11 cellular contexts compared by ENCODE assay signal in the genomic region with DNA sequence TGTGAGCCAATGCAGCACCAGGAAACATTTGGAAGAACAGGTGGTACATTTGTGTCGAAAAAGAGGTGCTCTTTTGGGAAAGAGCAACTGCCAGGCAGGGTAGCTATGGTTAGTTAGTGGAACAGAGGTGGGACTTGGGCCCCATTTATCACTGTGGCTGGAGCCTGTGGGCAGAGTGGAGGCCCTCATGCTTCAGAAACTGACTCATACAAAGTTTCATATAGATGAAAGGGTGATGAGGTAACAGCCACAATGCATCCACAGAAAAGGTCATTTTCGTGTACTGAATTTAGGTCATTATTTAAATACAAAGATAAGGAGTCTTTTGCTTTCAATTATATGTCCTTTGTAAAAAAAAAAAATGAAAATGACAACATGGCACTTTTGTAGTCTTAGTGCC.
DNase-seq lines count a peak whose midpoint lies in the region; ATAC-seq lines count a peak whose summit lies in the region.
"Had no signal": no experiment of that assay in that cellular context is flagged by ENCODE, and none has a peak within 500 bp of the region (broad histone marks: within the 10 kb centered on the region; RNA-seq: fewer than 3 reads in every experiment).

No MANE protein-coding gene starts in this region.

- peaks cover 2% of the 10 kb centered on the region for H3K27me3 Mint-ChIP-seq in activated naive CD8-positive, alpha-beta T cell treated with anti-CD3 and anti-CD28 coated beads, Interleukin-2, amount 50 U/mL, for 24 hours
- H3K27me3 Mint-ChIP-seq in activated CD4-positive, alpha-beta T cell treated with anti-CD3 and anti-CD28 coated beads, Interleukin-2, amount 10 ng/mL, durations not matched to agents 7 days and 5 days = no peaks in the 10 kb centered on the region
- H3K27me3 Mint-ChIP-seq in naive thymus-derived CD8-positive, alpha-beta T cell = peaks cover 0 to 2% (median 0%) of the 10 kb centered on the region in 5 donors

- no peaks in the 10 kb centered on the region for H3K9me3 Mint-ChIP-seq in activated naive CD8-positive, alpha-beta T cell treated with anti-CD3 and anti-CD28 coated beads, Interleukin-2, amount 50 U/mL, for 24 hours
- no peaks in the 10 kb centered on the region for H3K9me3 Mint-ChIP-seq in activated CD4-positive, alpha-beta T cell treated with anti-CD3 and anti-CD28 coated beads, Interleukin-2, amount 10 ng/mL, durations not matched to agents 7 days and 5 days
- peaks cover 0 to 12% (median 2%) of the 10 kb centered on the region in 9 donors for H3K9me3 Mint-ChIP-seq in naive thymus-derived CD8-positive, alpha-beta T cell

- POLR2A ChIA-PET in activated CD4-positive, alpha-beta T cell treated with anti-CD3 and anti-CD28 coated beads, Interleukin-2, amount 10 ng/mL, durations not matched to agents 7 days and 5 days (lab: Charles Lee) = no interaction called here
- POLR2A ChIA-PET in naive thymus-derived CD8-positive, alpha-beta T cell (lab: Charles Lee) = no interaction called here

- no peaks in the 10 kb centered on the region for H3K36me3 Mint-ChIP-seq in activated naive CD8-positive, alpha-beta T cell treated with anti-CD3 and anti-CD28 coated beads, Interleukin-2, amount 50 U/mL, for 24 hours (ENCODE audit: low read depth)
- no peaks in the 10 kb centered on the region for H3K36me3 Mint-ChIP-seq in activated CD4-positive, alpha-beta T cell treated with anti-CD3 and anti-CD28 coated beads, Interleukin-2, amount 10 ng/mL, durations not matched to agents 7 days and 5 days (ENCODE audit: low read depth)
- H3K36me3 Mint-ChIP-seq in naive thymus-derived CD8-positive, alpha-beta T cell = no peaks in the 10 kb centered on the region

- ATAC-seq in GM18511 (IDR thresholded peaks at IDR 0.05; ENCODE audit: unreplicated experiment) (peak; percentile 100), GM21515 (IDR thresholded peaks at IDR 0.05; ENCODE audit: unreplicated experiment) (peak; percentile 94), HG03196 (IDR thresholded peaks at IDR 0.05; ENCODE audit: unreplicated experiment) (peak; percentile 100)
- ATAC-seq in activated naive CD8-positive, alpha-beta T cell treated with anti-CD3 and anti-CD28 coated beads, Interleukin-2, amount 50 U/mL, for 24 hours = peak; percentile 80
- no peak for ATAC-seq in naive thymus-derived CD8-positive, alpha-beta T cell
- ATAC-seq: heart right ventricle had no signal

- no peak overlapping the region for H3K27ac Mint-ChIP-seq in activated naive CD8-positive, alpha-beta T cell treated with anti-CD3 and anti-CD28 coated beads, Interleukin-2, amount 50 U/mL, for 24 hours
- no peak overlapping the region for H3K27ac Mint-ChIP-seq in activated CD4-positive, alpha-beta T cell treated with anti-CD3 and anti-CD28 coated beads, Interleukin-2, amount 10 ng/mL, durations not matched to agents 7 days and 5 days
- no peak overlapping the region for H3K27ac Mint-ChIP-seq in naive thymus-derived CD8-positive, alpha-beta T cell

- H3K4me3 Mint-ChIP-seq in activated naive CD8-positive, alpha-beta T cell treated with anti-CD3 and anti-CD28 coated beads, Interleukin-2, amount 50 U/mL, for 24 hours = no peak overlapping the region
- H3K4me3 Mint-ChIP-seq in activated CD4-positive, alpha-beta T cell treated with anti-CD3 and anti-CD28 coated beads, Interleukin-2, amount 10 ng/mL, durations not matched to agents 7 days and 5 days = no peak overlapping the region
- H3K4me3 Mint-ChIP-seq in naive thymus-derived CD8-positive, alpha-beta T cell = no peak overlapping the region

- no peaks in the 10 kb centered on the region for H3K4me1 Mint-ChIP-seq in activated naive CD8-positive, alpha-beta T cell treated with anti-CD3 and anti-CD28 coated beads, Interleukin-2, amount 50 U/mL, for 24 hours
- H3K4me1 Mint-ChIP-seq in activated CD4-positive, alpha-beta T cell treated with anti-CD3 and anti-CD28 coated beads, Interleukin-2, amount 10 ng/mL, durations not matched to agents 7 days and 5 days = no peaks in the 10 kb centered on the region
- no peaks in the 10 kb centered on the region for H3K4me1 Mint-ChIP-seq in naive thymus-derived CD8-positive, alpha-beta T cell

- DNase-seq in activated naive CD8-positive, alpha-beta T cell treated with anti-CD3 and anti-CD28 coated beads, Interleukin-2, amount 50 U/mL, for 24 hours = peak; percentile 1
- DNase-seq in activated CD4-positive, alpha-beta T cell treated with anti-CD3 and anti-CD28 coated beads, Interleukin-2, amount 10 ng/mL, durations not matched to agents 7 days and 5 days = no peak
- DNase-seq in NCI-H2196 (lab: John Stamatoyannopoulos, UW; ENCODE audit: unreplicated experiment) = no peak
- no peak for DNase-seq in NK-92 treated with Interleukin-12 subunit alpha and Interleukin-12 subunit beta, amount 100 ng/mL, for 24 hours (lab: John Stamatoyannopoulos, UW)
- no peak for DNase-seq in naive thymus-derived CD8-positive, alpha-beta T cell
- DNase-seq: activated CD4-positive, alpha-beta T cell treated with anti-CD3 and anti-CD28 coated beads for 1 hour; heart right ventricle; NCI-H510A had no signal

- CTCF ChIA-PET in activated CD4-positive, alpha-beta T cell treated with anti-CD3 and anti-CD28 coated beads, Interleukin-2, amount 10 ng/mL, durations not matched to agents 7 days and 5 days (lab: Charles Lee) = no interaction called here

Comparison
In these comparisons a context has a peak if more than half of its experiments do, and no peak if none do; other contexts are left out.
1. ATAC-seq: peak in GM18511 (single experiment), GM21515 (single experiment), HG03196 (single experiment) and activated naive CD8-positive, alpha-beta T cell treated with anti-CD3 and anti-CD28 coated beads, Interleukin-2, amount 50 U/mL, for 24 hours (single experiment); none in naive thymus-derived CD8-positive, alpha-beta T cell (0 of 2).